11 cellular contexts compared by ENCODE assay signal in genomic region chr4:94913316-94913715, GRCh38.
A peak's percentile ranks its signal among the peaks of the same experiment; 100 is the strongest.
DNase-seq lines count a peak whose midpoint lies in the region; ATAC-seq and TF ChIP-seq lines count a peak whose summit lies in the region.
"Had no signal": no experiment of that assay in that cellular context is flagged by ENCODE, and none has a peak within 500 bp of the region (broad histone marks: within the 10 kb centered on the region; RNA-seq: fewer than 3 reads in every experiment).

No MANE protein-coding gene starts in this region.

- H3K27ac Mint-ChIP-seq in mesothelial cell of epicardium, result no peak overlapping the region
- H3K27ac Mint-ChIP-seq: stimulated activated naive CD8-positive, alpha-beta T cell treated with anti-CD3 and anti-CD28 coated beads, Interleukin-15, amount 100 ng/mL, for 72 hours had no signal

- H3K9me3 Mint-ChIP-seq in mesothelial cell of epicardium, result peaks cover 16% of the 10 kb centered on the region

- no peaks in the 10 kb centered on the region for H3K27me3 Mint-ChIP-seq in mesothelial cell of epicardium (ENCODE audit: low read depth)
- H3K27me3 Mint-ChIP-seq: stimulated activated naive CD8-positive, alpha-beta T cell treated with anti-CD3 and anti-CD28 coated beads, Interleukin-15, amount 100 ng/mL, for 72 hours had no signal

- peaks cover 7% of the 10 kb centered on the region for H3K36me3 Mint-ChIP-seq in mesothelial cell of epicardium

- H3K4me1 Mint-ChIP-seq in mesothelial cell of epicardium, result peaks cover 8% of the 10 kb centered on the region

- ATAC-seq in GM18502 (IDR thresholded peaks at IDR 0.05; ENCODE audit: poor library complexity, unreplicated experiment) (peak; percentile 59), GM19372 (IDR thresholded peaks at IDR 0.05; ENCODE audit: low read depth, unreplicated experiment) (peak; percentile 83), HG02798 (IDR thresholded peaks at IDR 0.05; ENCODE audit: poor library complexity, unreplicated experiment) (peak; percentile 83), HG03575 (IDR thresholded peaks at IDR 0.05; ENCODE audit: extremely low read depth, insufficient number of reproducible peaks, low FRiP score, unreplicated experiment) (peak; percentile 73), GM18868 (IDR thresholded peaks at IDR 0.05; ENCODE audit: unreplicated experiment) (no peak)
- ATAC-seq: stimulated activated naive CD8-positive, alpha-beta T cell treated with anti-CD3 and anti-CD28 coated beads, Interleukin-15, amount 100 ng/mL, for 72 hours had no signal

- no peak overlapping the region for H3K4me3 Mint-ChIP-seq in mesothelial cell of epicardium
- H3K4me3 Mint-ChIP-seq: stimulated activated naive CD8-positive, alpha-beta T cell treated with anti-CD3 and anti-CD28 coated beads, Interleukin-15, amount 100 ng/mL, for 72 hours had no signal

- DNase-seq in MV-4-11 (lab: John Stamatoyannopoulos, UW), result no peak
- no peak for DNase-seq in NCI-H1417 (lab: John Stamatoyannopoulos, UW)
- no peak for DNase-seq in mesothelial cell of epicardium (ENCODE audit: low spot score in 2 of 2, unreplicated experiment in 2 of 2)
- DNase-seq: cortex of kidney; NCI-H2227 treated with DMSO at 0.1 percent for 48 hours; stimulated activated naive CD8-positive, alpha-beta T cell treated with anti-CD3 and anti-CD28 coated beads, Interleukin-15, amount 100 ng/mL, for 72 hours had no signal

- no peak for TF ChIP-seq CTCF in mesothelial cell of epicardium (IDR thresholded peaks at IDR 0.05; ENCODE audit: unreplicated experiment)
